Comparison of ENCODE assay signal across 8 cellular contexts in genomic region chr1:150149490-150150453, GRCh38. TPM values are rescaled to one million over a fixed set of nuclear protein-coding genes. Genes with fewer than 3 reads are reported as not detected.
DNase-seq lines count a peak whose midpoint lies in the region; ATAC-seq, FAIRE-seq and TF ChIP-seq lines count a peak whose summit lies in the region.

Gene PLEKHO1, plus strand, starts transcription at chr1:150149916. Its CDS starts 342 bp downstream, at chr1:150150258.

- DNase-seq in COR-L47 (lab: John Stamatoyannopoulos, UW) (peak; percentile 76), NCI-H1092 (lab: John Stamatoyannopoulos, UW) (peak; percentile 83), brain microvascular endothelial cell (peak; percentile 74), small intestine (peak; percentile 72), DMS114 treated with DMSO at 0.1 percent for 48 hours (lab: John Stamatoyannopoulos, UW; ENCODE audit: unreplicated experiment) (no peak)

- in situ Hi-C loops in brain microvascular endothelial cell (cut with HindIII; ENCODE audit: low pct_ligation_motif_present, low sequenced_read_pairs): no loop called here

- TF ChIP-seq CTCF in VCaP (conservative IDR thresholded peaks at IDR 0.05) (no peak), brain microvascular endothelial cell (IDR thresholded peaks at IDR 0.05; ENCODE audit: low read depth, low read length, missing control alignments) (no peak)

- peak within 1 kb of the TSS; percentile 80 for H3K4me3 ChIP-seq in brain microvascular endothelial cell (ENCODE audit: low read depth, low read length)
- H3K4me3 ChIP-seq in iPS-18c (ENCODE audit: insufficient read depth, low read depth, low read length): peak within 1 kb of the TSS; percentile 73
- H3K4me3 ChIP-seq in small intestine (ENCODE audit: low read depth in 1 of 2, low read length in 2 of 2): peak within 1 kb of the TSS; percentile 89 to 92

- peak; percentile 48 for ATAC-seq in GM21529 (IDR thresholded peaks at IDR 0.05; ENCODE audit: unreplicated experiment)

- 1% methylated on average over 52 to 138 of the region's 138 CpGs for WGBS in small intestine, 3 donors

- H3K4me1 ChIP-seq in small intestine (ENCODE audit: control insufficient read depth in 2 of 2, insufficient read depth in 1 of 2, low read depth in 1 of 2, low read length in 1 of 2): no peaks in the 10 kb centered on the region

- no peak for FAIRE-seq in small intestine (lab: Jason Lieb, UNC)

- H3K27ac ChIP-seq in VCaP: peak within 1 kb of the TSS; percentile 58; the same call in 1 of the 2 replicates
- peak within 1 kb of the TSS; percentile 68 for H3K27ac ChIP-seq in brain microvascular endothelial cell
- peak within 1 kb of the TSS; percentile 74 to 87 for H3K27ac ChIP-seq in small intestine (ENCODE audit: low read depth in 1 of 2, low read length in 1 of 2)

- H3K9me3 ChIP-seq in iPS-18c (ENCODE audit: control insufficient read depth, insufficient read depth, low read length) (no peaks in the 10 kb centered on the region), small intestine (ENCODE audit: control insufficient read depth, low read depth) (no peaks in the 10 kb centered on the region)

- peaks cover 13% of the 10 kb centered on the region for H3K36me3 ChIP-seq in brain microvascular endothelial cell (replicated peaks)
- peaks cover 0 to 3% of the 10 kb centered on the region in 2 donors for H3K36me3 ChIP-seq in small intestine (ENCODE audit: control insufficient read depth in 2 of 2, insufficient read depth in 2 of 2, low read length in 2 of 2)

- H3K27me3 ChIP-seq in brain microvascular endothelial cell (replicated peaks) (no peaks in the 10 kb centered on the region), small intestine (ENCODE audit: control insufficient read depth in 2 of 2, insufficient read depth in 2 of 2, low read length in 2 of 2) (no peaks in the 10 kb centered on the region)

RNA-seq across cellular contexts. Expression of gene PLEKHO1, which starts in this region (rescaled TPM):
- polyA plus RNA-seq in small intestine: 10 to 100 TPM in 2 of 3 donors, 1 to 10 TPM in 1; 8.1 to 38.4 (median 29.8) TPM
